8 cellular contexts compared by ENCODE assay signal in genomic region chr2:87455209-87455842, GRCh38.
A peak's percentile ranks its signal among the peaks of the same experiment; 100 is the strongest.
DNase-seq lines count a peak whose midpoint lies in the region; ATAC-seq, FAIRE-seq and TF ChIP-seq lines count a peak whose summit lies in the region.
"Not testable (repeated sequence)": the region's sequence is repeated elsewhere in the genome, so short reads cannot be mapped to it uniquely, and the experiment has no call there.

No MANE protein-coding gene starts in this region.

- H2BK15ac ChIP-seq in neuronal stem cell (ENCODE audit: low read length): not testable (repeated sequence)

- H3K4me3 ChIP-seq in SK-N-SH (ENCODE audit: low read depth in 2 of 2, low read length in 1 of 2) (peak overlapping the region in 1 of 2 experiments; percentile 38; a peak in 1 of 4 replicates), GM12878 (peak overlapping the region; percentile 57; the same call in 1 of the 2 replicates), heart left ventricle (peak overlapping the region in 10 of 12 donors; percentile 33 to 60 (median 54)), neuronal stem cell (ENCODE audit: low read length in 2 of 2) (peak overlapping the region in 1 of 2 donors; percentile 48)
- H3K4me3 ChIP-seq in aorta (ENCODE audit: low read length in 2 of 2): not testable (repeated sequence)

- H3K79me2 ChIP-seq in SK-N-SH (ENCODE audit: insufficient read depth): peaks cover 14% of the 10 kb centered on the region
- H3K79me2 ChIP-seq in GM12878 (ENCODE audit: control insufficient read depth, insufficient read depth, low read length): not testable (repeated sequence)

- not testable (repeated sequence) for H3K36me3 ChIP-seq in SK-N-SH (replicated peaks in 1 of 2; ENCODE audit: control insufficient read depth in 1 of 2, insufficient read depth in 2 of 2, low read length in 1 of 2); GM12878 (ENCODE audit: control insufficient read depth in 2 of 2, insufficient read depth in 2 of 2, low read length in 1 of 2); heart left ventricle; neuronal stem cell (replicated peaks in 1 of 2; ENCODE audit: control insufficient read depth in 2 of 2, insufficient read depth in 2 of 2, low read length in 2 of 2); aorta (ENCODE audit: control insufficient read depth in 1 of 2, insufficient read depth in 2 of 2, low read length in 1 of 2)

- SMC1A ChIA-PET in GM12878 (lab: Charles Lee; ENCODE audit: uncharacterized antibody, unreplicated experiment): not testable (repeated sequence)

- RAD21 ChIA-PET in GM12878 (lab: Charles Lee; ENCODE audit: unreplicated experiment): not testable (repeated sequence)

- not testable (repeated sequence) for H3K9me2 ChIP-seq in SK-N-SH

- intact Hi-C loops in GM12878 (cut with micrococcal nuclease; ENCODE audit: unreplicated experiment); heart left ventricle (cut with DNase I); aorta (cut with DNase I): not testable (repeated sequence)

- H2BK120ac ChIP-seq in neuronal stem cell (ENCODE audit: low read depth, low read length): not testable (repeated sequence)

- H2AK5ac ChIP-seq in neuronal stem cell (ENCODE audit: low read depth, low read length): not testable (repeated sequence)

- not testable (repeated sequence) for H3K23ac ChIP-seq in neuronal stem cell (ENCODE audit: low read depth, low read length, poor library complexity)

- H3K9me3 ChIP-seq in SK-N-SH; GM12878 (replicated peaks; ENCODE audit: control insufficient read depth, insufficient read depth, low read length); heart left ventricle; neuronal stem cell (replicated peaks in 1 of 2; ENCODE audit: control insufficient read depth in 2 of 2, insufficient read depth in 1 of 2, low read depth in 1 of 2, low read length in 2 of 2); aorta (ENCODE audit: control insufficient read depth, low read length): not testable (repeated sequence)

- peak overlapping the region in 1 of 2 experiments; percentile 82; a peak in 3 of 4 replicates for H3K27ac ChIP-seq in SK-N-SH (ENCODE audit: low read depth in 2 of 2, low read length in 1 of 2)
- H3K27ac ChIP-seq in GM12878 (ENCODE audit: control insufficient read depth, insufficient read depth): peak overlapping the region; percentile 42
- peak overlapping the region in 11 of 12 donors; percentile 33 to 86 (median 70) for H3K27ac ChIP-seq in heart left ventricle
- H3K27ac ChIP-seq in neuronal stem cell (replicated peaks; ENCODE audit: low read length): not testable (repeated sequence)
- peak overlapping the region in 1 of 2 donors; percentile 82 for H3K27ac ChIP-seq in aorta (ENCODE audit: low read depth in 1 of 2, low read length in 2 of 2)

- TF ChIP-seq EP300 in SK-N-SH (IDR thresholded peaks at IDR 0.05; ENCODE audit: borderline replicate concordance in 1 of 2, low read depth in 1 of 2, low read length in 1 of 2); GM12878 (IDR thresholded peaks at IDR 0.05; ENCODE audit: borderline replicate concordance in 1 of 2, control insufficient read depth in 1 of 2, low read depth in 2 of 2, low read length in 2 of 2): not testable (repeated sequence)

- H3K79me1 ChIP-seq in neuronal stem cell (ENCODE audit: low read depth, low read length): not testable (repeated sequence)

- peaks cover 0 to 10% of the 10 kb centered on the region in 2 experiments; a peak in 3 of 4 replicates for H3K4me1 ChIP-seq in SK-N-SH (ENCODE audit: control insufficient read depth in 1 of 2, insufficient read depth in 2 of 2, low read depth in 1 of 2, low read length in 1 of 2)
- H3K4me1 ChIP-seq in GM12878 (ENCODE audit: control insufficient read depth, insufficient read depth, low read length); neuronal stem cell (ENCODE audit: control insufficient read depth in 2 of 2, insufficient read depth in 1 of 2, low read depth in 1 of 2, low read length in 2 of 2); aorta (ENCODE audit: control insufficient read depth in 1 of 2, insufficient read depth in 2 of 2, low read length in 2 of 2): not testable (repeated sequence)
- peaks cover 0 to 22% (median 7%) of the 10 kb centered on the region in 12 donors for H3K4me1 ChIP-seq in heart left ventricle

- not testable (repeated sequence) for H3K18ac ChIP-seq in neuronal stem cell (ENCODE audit: low read length)

- POLR2A ChIA-PET in SK-N-SH (lab: Yijun Ruan, JAX); GM12878 (lab: Charles Lee): not testable (repeated sequence)

- H4K91ac ChIP-seq in neuronal stem cell (ENCODE audit: low read depth, low read length, poor library complexity): not testable (repeated sequence)

- TF ChIP-seq RAD21 in SK-N-SH (IDR thresholded peaks at IDR 0.05; ENCODE audit: low read length); GM12878 (IDR thresholded peaks at IDR 0.05; ENCODE audit: insufficient read depth, low read depth, low read length): not testable (repeated sequence)

- H4K20me1 ChIP-seq in SK-N-SH (ENCODE audit: insufficient read depth): peaks cover 13% of the 10 kb centered on the region
- not testable (repeated sequence) for H4K20me1 ChIP-seq in GM12878 (ENCODE audit: control insufficient read depth, insufficient read depth)

- 0% methylated on average over 8 of the region's 12 CpGs for WGBS in SK-N-SH (ENCODE audit: low lambda C conversion rate)
- WGBS in GM12878 (ENCODE audit: insufficient coverage, insufficient replicate concordance, low lambda C conversion rate, missing lambda C conversion rate): 0% methylated on average over 4 of the region's 12 CpGs
- 3 to 10% (median 6%) methylated on average over 5 to 9 of the region's 12 CpGs for WGBS in heart left ventricle, 4 donors
- WGBS in neuronal stem cell (ENCODE audit: extremely low coverage in 2 of 2, insufficient read length in 2 of 2, insufficient replicate concordance in 1 of 2), 2 donors: no CpG with 5 or more reads among the region's 12 CpGs
- 0% methylated on average over 3 to 8 of the region's 12 CpGs for WGBS in aorta, 2 donors

- TF ChIP-seq POLR2A in GM12878 (IDR thresholded peaks at IDR 0.05; ENCODE audit: low read depth, low read length); heart left ventricle (IDR thresholded peaks at IDR 0.05): not testable (repeated sequence)

- H3K14ac ChIP-seq in neuronal stem cell (ENCODE audit: low read length): not testable (repeated sequence)

- H3F3A ChIP-seq in SK-N-SH (replicated peaks; ENCODE audit: insufficient read depth): not testable (repeated sequence)

- H3K27me3 ChIP-seq in SK-N-SH (ENCODE audit: insufficient read depth); GM12878 (replicated peaks in 1 of 2; ENCODE audit: control insufficient read depth in 2 of 2, insufficient read depth in 2 of 2, low read length in 1 of 2); heart left ventricle; neuronal stem cell (ENCODE audit: control insufficient read depth in 3 of 3, insufficient read depth in 3 of 3, low read depth in 1 of 3, low read length in 3 of 3); aorta (ENCODE audit: control insufficient read depth in 1 of 2, insufficient read depth in 2 of 2, low read length in 1 of 2): not testable (repeated sequence)

- peak overlapping the region; percentile 70 for H3K4me2 ChIP-seq in SK-N-SH
- 0 out of 2 replicates have a peak overlapping the region, but pooled peaks have one; percentile 42 for H3K4me2 ChIP-seq in GM12878 (ENCODE audit: control insufficient read depth, insufficient read depth)
- H3K4me2 ChIP-seq in neuronal stem cell (ENCODE audit: insufficient read depth, low read length, poor library complexity, severe bottlenecking): peak overlapping the region; percentile 18

- not testable (repeated sequence) for H3K4ac ChIP-seq in neuronal stem cell (ENCODE audit: low read length)

- not testable (repeated sequence) for H4K8ac ChIP-seq in neuronal stem cell (ENCODE audit: low read depth, low read length)

- not testable (repeated sequence) for TF ChIP-seq CTCF in SK-N-SH (IDR thresholded peaks at IDR 0.05); GM12878 (IDR thresholded peaks at IDR 0.05 in 2 of 3, conservative IDR thresholded peaks at IDR 0.05 in 1 of 3; ENCODE audit: control insufficient read depth in 2 of 3, extremely low read depth in 1 of 3, insufficient read depth in 1 of 3, low read depth in 3 of 3, low read length in 3 of 3); heart left ventricle (IDR thresholded peaks at IDR 0.05)

- not testable (repeated sequence) for H2AFZ ChIP-seq in SK-N-SH (ENCODE audit: low read depth); GM12878 (ENCODE audit: control insufficient read depth, low read depth, low read length)
- peak overlapping the region; percentile 66 for H2AFZ ChIP-seq in neuronal stem cell (ENCODE audit: low read length)

- peak overlapping the region; percentile 92 for H3K9ac ChIP-seq in SK-N-SH
- H3K9ac ChIP-seq in GM12878 (ENCODE audit: control insufficient read depth, insufficient read depth, low read length): peak overlapping the region; percentile 44; the same call in 1 of the 2 replicates
- H3K9ac ChIP-seq in neuronal stem cell (ENCODE audit: low read depth, low read length, poor library complexity): not testable (repeated sequence)

- not testable (repeated sequence) for H2BK5ac ChIP-seq in neuronal stem cell (ENCODE audit: low read length)

- not testable (repeated sequence) for H2BK12ac ChIP-seq in neuronal stem cell (ENCODE audit: low read length)

- DNase-seq in GM18507 (ENCODE audit: extremely low spot score, insufficient read length, low read depth); SK-N-SH; GM12878 (ENCODE audit: low read depth, low spot score); heart left ventricle; neuronal stem cell (ENCODE audit: low spot score); aorta: not testable (repeated sequence)

- FAIRE-seq in GM18507 (lab: Jason Lieb, UNC): peak; percentile 68
- peak; percentile 96 for FAIRE-seq in GM12878 (lab: Jason Lieb, UNC)

- BruUV-seq in GM12878 (replicated peaks; lab: Mats Ljungman, UMichigan): TSS peak; percentile 77

- CTCF ChIA-PET in SK-N-SH (lab: Yijun Ruan, JAX); GM12878 (lab: Yijun Ruan, JAX): not testable (repeated sequence)

- in situ Hi-C loops in GM12878 (cut with MboI): not testable (repeated sequence)

- ATAC-seq in GM21825 (IDR thresholded peaks at IDR 0.05; ENCODE audit: unreplicated experiment) (peak; percentile 60), HG03280 (IDR thresholded peaks at IDR 0.05; ENCODE audit: unreplicated experiment) (peak; percentile 52), GM12878 (peak; percentile 60), heart left ventricle (peak; percentile 75 to 92 (median 87)), aorta (ENCODE audit: low FRiP score) (peak; percentile 91)

Comparison
In these comparisons a context has a peak if more than half of its experiments do, and no peak if none do; other contexts are left out.
1. H3K4me2 ChIP-seq: peak in every context shown above with its lines; median percentile 70 in SK-N-SH; 42 in GM12878; 18 in neuronal stem cell.